In genomic region chr17:10635290-10635689, GRCh38 we compare ENCODE assay signal across 17 cellular contexts. TPM values are rescaled to one million over a fixed set of nuclear protein-coding genes. Genes with fewer than 3 reads are reported as not detected.
A peak's percentile ranks its signal among the peaks of the same experiment; 100 is the strongest.
DNase-seq lines count a peak whose midpoint lies in the region; ATAC-seq, FAIRE-seq and TF ChIP-seq lines count a peak whose summit lies in the region.
"Had no signal": no experiment of that assay in that cellular context is flagged by ENCODE, and none has a peak within 500 bp of the region (broad histone marks: within the 10 kb centered on the region; RNA-seq: fewer than 3 reads in every experiment).

No MANE protein-coding gene starts in this region.

- TF ChIP-seq POLR2A in GM12892 (IDR thresholded peaks at IDR 0.05; ENCODE audit: low read depth, low read length), result no peak

- peaks cover 3% of the 10 kb centered on the region in 2 donors for H3K4me1 Mint-ChIP-seq in effector memory CD8-positive, alpha-beta T cell (ENCODE audit: low read depth in 2 of 2)

- H3K79me2 ChIP-seq in MM.1S (ENCODE audit: low read length), result no peaks in the 10 kb centered on the region

- H3K27me3 ChIP-seq in MM.1S (replicated peaks; ENCODE audit: insufficient read depth, low read length), result no peaks in the 10 kb centered on the region
- H3K27me3 ChIP-seq: Peyer's patch had no signal

- no peaks in the 10 kb centered on the region for H3K27me3 Mint-ChIP-seq in effector memory CD8-positive, alpha-beta T cell

- TF ChIP-seq CTCF in MM.1S (IDR thresholded peaks at IDR 0.05; ENCODE audit: low read length) (no peak; the same call in 1 of the 2 replicates), choroid plexus epithelial cell (conservative IDR thresholded peaks at IDR 0.05; ENCODE audit: low read depth, low read length) (peak; percentile 13)

- H3F3A ChIP-seq in MM.1S (ENCODE audit: insufficient read depth, low read length), result peaks cover 16% of the 10 kb centered on the region

- no peaks in the 10 kb centered on the region for H3K36me3 ChIP-seq in MM.1S (replicated peaks; ENCODE audit: insufficient read depth, low read length)

- H3K27ac ChIP-seq in MM.1S (ENCODE audit: low read length), result peak overlapping the region; percentile 52; the same call in 1 of the 2 replicates
- H3K27ac ChIP-seq: Peyer's patch had no signal

- H3K9me2 ChIP-seq in MM.1S (replicated peaks; ENCODE audit: insufficient read depth, low read length), result no peaks in the 10 kb centered on the region

- H4K20me1 ChIP-seq in MM.1S (ENCODE audit: insufficient read depth, low read length), result no peaks in the 10 kb centered on the region

- H3K4me3 Mint-ChIP-seq in effector memory CD8-positive, alpha-beta T cell, result no peak overlapping the region

- H3K9me3 ChIP-seq in MM.1S (replicated peaks; ENCODE audit: insufficient read depth, low read length), result no peaks in the 10 kb centered on the region
- H3K9me3 ChIP-seq: Peyer's patch had no signal

- peaks cover 19% of the 10 kb centered on the region for H3K36me3 Mint-ChIP-seq in effector memory CD8-positive, alpha-beta T cell (ENCODE audit: insufficient read depth)

- H3K9me3 Mint-ChIP-seq in effector memory CD8-positive, alpha-beta T cell, result no peaks in the 10 kb centered on the region

- H3K4me1 ChIP-seq in MM.1S (ENCODE audit: low read length), result peaks cover 18% of the 10 kb centered on the region
- H3K4me1 ChIP-seq: Peyer's patch had no signal

- peak; percentile 38 for FAIRE-seq in GM12892 (lab: Jason Lieb, UNC)

- no peak overlapping the region for H3K9ac ChIP-seq in MM.1S (ENCODE audit: low read length)

- no peak overlapping the region; the same call in 1 of the 2 replicates for H3K4me2 ChIP-seq in MM.1S (ENCODE audit: low read depth, low read length)

- DNase-seq in GM12892 (ENCODE audit: insufficient read length) (no peak), MM.1S (no peak), choroid plexus epithelial cell (ENCODE audit: low read depth) (no peak), posterior vena cava (ENCODE audit: low spot score) (peak; percentile 48), GM19238 (ENCODE audit: insufficient read length, low spot score) (no peak)
- no peak for DNase-seq in effector memory CD8-positive, alpha-beta T cell
- DNase-seq: DMS79 treated with DMSO at 0.1 percent for 48 hours, GOT3, NCI-H1092 treated with DMSO at 0.1 percent for 48 hours, NCI-H146, NCI-H2029 treated with DMSO at 0.1 percent for 48 hours, NCI-H2171, NCI-H446, NCI-H69, Peyer's patch had no signal

- ATAC-seq in HG03457 (IDR thresholded peaks at IDR 0.05; ENCODE audit: unreplicated experiment), result no peak
- no peak for ATAC-seq in effector memory CD8-positive, alpha-beta T cell (replicated peaks)
- ATAC-seq in GM21529 (IDR thresholded peaks at IDR 0.05; ENCODE audit: unreplicated experiment), result no peak

- H3K4me3 ChIP-seq in MM.1S (ENCODE audit: low read length) (no peak overlapping the region), choroid plexus epithelial cell (ENCODE audit: low read depth, low read length) (no peak overlapping the region)
- H3K4me3 ChIP-seq: Peyer's patch had no signal

- H2AFZ ChIP-seq in MM.1S (ENCODE audit: low read length), result no peak overlapping the region

- no peak overlapping the region for H3K27ac Mint-ChIP-seq in effector memory CD8-positive, alpha-beta T cell

- intact Hi-C loops in posterior vena cava (cut with DNase I), result no loop called here

RNA-seq across cellular contexts. Expression of gene MYH3, which starts 21.8 kb away (rescaled TPM):
- 1.3 TPM for polyA plus RNA-seq in GM12892 (2012; ENCODE audit: missing spikeins)
- total RNA-seq in posterior vena cava, result 10 to 100 TPM; 19.9 to 75.1 TPM
